ENCODE assay signal across 1 cellular context in the genomic region with DNA sequence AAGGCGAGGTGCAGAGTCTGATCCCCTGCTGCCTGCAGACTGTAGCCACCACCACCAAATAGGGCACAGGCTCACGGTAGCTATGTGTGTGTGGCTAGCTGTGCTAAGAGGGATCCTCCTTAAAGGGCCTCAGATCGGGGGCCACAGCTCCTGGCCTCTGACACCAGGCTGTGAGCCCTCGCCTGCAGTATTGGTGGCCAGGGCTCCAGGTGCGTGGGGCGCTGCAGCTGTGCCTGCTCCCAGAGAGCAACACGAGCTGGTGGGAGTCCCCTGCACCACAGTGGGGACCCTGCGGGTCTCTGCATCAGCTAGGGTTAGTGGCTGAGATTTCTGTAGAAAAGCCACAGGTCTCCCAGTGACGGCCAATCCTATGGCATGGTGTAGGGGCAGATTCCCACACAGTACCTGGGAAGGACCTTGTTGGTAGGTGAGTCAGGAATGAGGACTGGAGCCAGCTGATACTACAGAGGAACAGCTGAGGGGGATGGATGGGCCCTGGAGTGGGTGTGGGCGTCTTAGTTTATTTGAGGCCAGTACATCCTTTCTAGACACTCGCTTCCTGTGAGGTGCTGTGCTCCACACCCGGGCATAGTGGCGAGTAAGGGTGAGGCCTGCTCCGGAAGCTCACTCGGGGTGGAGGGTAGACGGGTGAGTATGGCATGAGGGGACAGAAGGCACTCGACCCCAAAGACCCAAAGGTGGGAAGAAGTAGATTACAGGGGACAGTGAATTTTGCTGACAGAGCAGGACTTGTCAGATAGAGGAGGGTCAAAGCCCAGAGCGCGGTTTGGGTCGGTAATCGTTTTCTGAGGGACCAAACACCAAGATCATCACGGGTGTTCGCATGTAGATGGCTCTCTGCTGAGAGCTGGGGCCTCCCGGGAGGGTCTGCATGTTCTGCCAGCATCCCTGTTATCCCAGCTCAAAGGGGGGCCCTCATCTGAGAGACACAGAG.
TF ChIP-seq lines count a peak whose summit lies in the region.

No MANE protein-coding gene starts in this region.

TF ChIP-seq in IMR-90, 13 proteins besides CTCF, POLR2A, EP300 and RAD21:
- TF ChIP-seq FOS (IDR thresholded peaks at IDR 0.05; ENCODE audit: low read depth, low read length) (no peak), MAFK (IDR thresholded peaks at IDR 0.05; ENCODE audit: low read depth, low read length) (peak; percentile 67)
- TF ChIP-seq, protein P1, sequence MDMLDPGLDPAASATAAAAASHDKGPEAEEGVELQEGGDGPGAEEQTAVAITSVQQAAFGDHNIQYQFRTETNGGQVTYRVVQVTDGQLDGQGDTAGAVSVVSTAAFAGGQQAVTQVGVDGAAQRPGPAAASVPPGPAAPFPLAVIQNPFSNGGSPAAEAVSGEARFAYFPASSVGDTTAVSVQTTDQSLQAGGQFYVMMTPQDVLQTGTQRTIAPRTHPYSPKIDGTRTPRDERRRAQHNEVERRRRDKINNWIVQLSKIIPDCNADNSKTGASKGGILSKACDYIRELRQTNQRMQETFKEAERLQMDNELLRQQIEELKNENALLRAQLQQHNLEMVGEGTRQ (IDR thresholded peaks at IDR 0.05; ENCODE audit: low read depth, low read length), result no peak
